In genomic region chr11:94762208-94762607, GRCh38 we compare ENCODE assay signal across 10 cellular contexts. TPM values are rescaled to one million over a fixed set of nuclear protein-coding genes. Genes with fewer than 3 reads are reported as not detected.
DNase-seq lines count a peak whose midpoint lies in the region; ATAC-seq and TF ChIP-seq lines count a peak whose summit lies in the region.
"Had no signal": no experiment of that assay in that cellular context is flagged by ENCODE, and none has a peak within 500 bp of the region (broad histone marks: within the 10 kb centered on the region; RNA-seq: fewer than 3 reads in every experiment).

No MANE protein-coding gene starts in this region.

- POLR2A ChIA-PET in OCI-LY7 (lab: Charles Lee) (interaction anchor here (1.4 kb wide), 1 partner anchor 23 kb away, joined by 3 read pairs; no protein-coding TSS in a partner anchor), T-cell (lab: Charles Lee) (no interaction called here)

- no TSS peak for BruUV-seq in OCI-LY7 (replicated peaks; lab: Mats Ljungman, UMichigan)

- H3K9me2 ChIP-seq in OCI-LY7 (ENCODE audit: insufficient read depth, low read length) = no peaks in the 10 kb centered on the region

- no peak overlapping the region for H3K27ac ChIP-seq in heart right ventricle
- no peak overlapping the region for H3K27ac ChIP-seq in OCI-LY7 (ENCODE audit: low read depth, low read length, poor library complexity, severe bottlenecking)
- H3K27ac ChIP-seq in esophagus (ENCODE audit: low read depth in 2 of 2, low read length in 1 of 2) = peak overlapping the region; percentile 3 to 31
- no peak overlapping the region for H3K27ac ChIP-seq in testis
- no peak overlapping the region for H3K27ac ChIP-seq in effector memory CD4-positive, alpha-beta T cell (ENCODE audit: insufficient read depth, low read length, poor library complexity, severe bottlenecking)
- H3K27ac ChIP-seq: epithelial cell of prostate had no signal

- H4K20me1 ChIP-seq in OCI-LY7 (ENCODE audit: insufficient read depth, low read length) = no peaks in the 10 kb centered on the region

- no peaks in the 10 kb centered on the region for H3K4me1 Mint-ChIP-seq in T-cell

- H3K79me2 ChIP-seq in OCI-LY7 (ENCODE audit: insufficient read depth, low read depth, low read length) = no peaks in the 10 kb centered on the region

- H3K27me3 ChIP-seq in heart right ventricle (no peaks in the 10 kb centered on the region), esophagus (ENCODE audit: control insufficient read depth in 1 of 2, insufficient read depth in 2 of 2, low read length in 2 of 2) (no peaks in the 10 kb centered on the region), testis (no peaks in the 10 kb centered on the region)
- no peaks in the 10 kb centered on the region for H3K27me3 ChIP-seq in effector memory CD4-positive, alpha-beta T cell (replicated peaks; ENCODE audit: control insufficient read depth, insufficient read depth, low read length, poor library complexity, severe bottlenecking)

- no peaks in the 10 kb centered on the region for H3K36me3 ChIP-seq in heart right ventricle
- H3K36me3 ChIP-seq in OCI-LY7 (ENCODE audit: insufficient read depth, low read length) = no peaks in the 10 kb centered on the region
- H3K36me3 ChIP-seq in esophagus (ENCODE audit: control insufficient read depth in 2 of 2, insufficient read depth in 2 of 2, low read length in 1 of 2) = no peaks in the 10 kb centered on the region
- H3K36me3 ChIP-seq in testis (ENCODE audit: low read depth, missing control alignments) = no peaks in the 10 kb centered on the region
- no peaks in the 10 kb centered on the region for H3K36me3 ChIP-seq in effector memory CD4-positive, alpha-beta T cell (ENCODE audit: control insufficient read depth, insufficient read depth, low read length)

- TF ChIP-seq CTCF in heart right ventricle (IDR thresholded peaks at IDR 0.05) (peak; percentile 6 to 65 (median 49)), OCI-LY7 (conservative IDR thresholded peaks at IDR 0.05; ENCODE audit: low read length) (peak; percentile 46), testis (IDR thresholded peaks at IDR 0.05) (peak in 2 of 3 experiments; percentile 6 to 17)

- H3K4me1 ChIP-seq in heart right ventricle (peaks cover 0 to 9% (median 2%) of the 10 kb centered on the region in 9 donors), OCI-LY7 (ENCODE audit: insufficient read depth, low read length, poor library complexity, severe bottlenecking) (no peaks in the 10 kb centered on the region), esophagus (ENCODE audit: control insufficient read depth in 2 of 2, insufficient read depth in 2 of 2, low read length in 1 of 2) (no peaks in the 10 kb centered on the region), testis (no peaks in the 10 kb centered on the region)
- no peaks in the 10 kb centered on the region for H3K4me1 ChIP-seq in effector memory CD4-positive, alpha-beta T cell (ENCODE audit: control insufficient read depth, insufficient read depth, low read length, poor library complexity, severe bottlenecking)

- no peak overlapping the region for H3K27ac Mint-ChIP-seq in T-cell

- intact Hi-C loops in heart right ventricle (cut with DNase I) = loop anchor here in 5 of 10 donors (5.0 to 10.0 kb wide), 2 partner anchors 137 to 140 kb away; no protein-coding TSS in a partner anchor
- intact Hi-C loops in left ventricle myocardium superior (cut with micrococcal nuclease) = loop anchor here (10.0 kb wide), 1 partner anchor 137 kb away; no protein-coding TSS in a partner anchor
- intact Hi-C loops in OCI-LY7 (cut with micrococcal nuclease; ENCODE audit: unreplicated experiment) = no loop called here
- intact Hi-C loops in testis (cut with DNase I; ENCODE audit: low total_unique reads) = no loop called here
- intact Hi-C loops in posterior cingulate gyrus (cut with DNase I) = no loop called here

- H3K9me3 Mint-ChIP-seq in T-cell = no peaks in the 10 kb centered on the region

- no peak overlapping the region for H2AFZ ChIP-seq in OCI-LY7 (ENCODE audit: low read length)

- 92 to 94% methylated on average over 1 of the region's 1 CpG for WGBS in heart right ventricle, 2 donors
- WGBS in esophagus, 2 donors = 86 to 90% methylated on average over 1 of the region's 1 CpG
- WGBS in testis, 2 donors = 96 to 100% methylated on average over 1 of the region's 1 CpG

- no peaks in the 10 kb centered on the region for H3K36me3 Mint-ChIP-seq in T-cell

- H3K4me2 ChIP-seq in OCI-LY7 (ENCODE audit: low read length) = no peak overlapping the region

- ATAC-seq in heart right ventricle (peak in 2 of 8 donors; percentile 40 to 48), left ventricle myocardium superior (no peak), T-cell (replicated peaks in 1 of 4) (no peak)

- CTCF ChIA-PET in OCI-LY7 (lab: Charles Lee; ENCODE audit: unreplicated experiment) = no interaction called here
- CTCF ChIA-PET in T-cell (lab: Charles Lee) = interaction anchor here in 1 of 2 donors (0.6 kb wide), 1 partner anchor 206 kb away, joined by 3 read pairs; no protein-coding TSS in a partner anchor

- H3K27me3 Mint-ChIP-seq in T-cell = peaks cover 7 to 9% of the 10 kb centered on the region in 2 donors

- DNase-seq in heart right ventricle (no peak), left ventricle myocardium superior (no peak), OCI-LY7 (ENCODE audit: low spot score) (peak; percentile 1), testis (no peak), T-cell (no peak), posterior cingulate gyrus (no peak)
- DNase-seq in effector memory CD4-positive, alpha-beta T cell = no peak
- DNase-seq: NCI-H2171 had no signal

- H3K4me3 Mint-ChIP-seq in T-cell = no peak overlapping the region

- H3K4me3 ChIP-seq in heart right ventricle = no peak overlapping the region
- H3K4me3 ChIP-seq in OCI-LY7 (ENCODE audit: low read depth, low read length, poor library complexity, severe bottlenecking) = no peak overlapping the region
- H3K4me3 ChIP-seq in esophagus (ENCODE audit: low read depth in 1 of 2, low read length in 2 of 2) = no peak overlapping the region
- H3K4me3 ChIP-seq in testis = no peak overlapping the region
- no peak overlapping the region for H3K4me3 ChIP-seq in effector memory CD4-positive, alpha-beta T cell (ENCODE audit: insufficient read depth, low read depth, low read length, poor library complexity, severe bottlenecking)

- H3K9me3 ChIP-seq in heart right ventricle = no peaks in the 10 kb centered on the region
- H3K9me3 ChIP-seq in OCI-LY7 (ENCODE audit: low read length) = no peaks in the 10 kb centered on the region
- no peaks in the 10 kb centered on the region for H3K9me3 ChIP-seq in esophagus (ENCODE audit: control insufficient read depth in 2 of 2, insufficient read depth in 1 of 2, low read depth in 1 of 2, low read length in 1 of 2)
- H3K9me3 ChIP-seq in testis = no peaks in the 10 kb centered on the region
- H3K9me3 ChIP-seq in effector memory CD4-positive, alpha-beta T cell (ENCODE audit: control insufficient read depth, low read length) = no peaks in the 10 kb centered on the region

- no peak for TF ChIP-seq POLR2A in testis (IDR thresholded peaks at IDR 0.05)

RNA-seq across cellular contexts. Expression of gene AMOTL1, which starts 5.9 kb away (rescaled TPM):
- total RNA-seq in heart right ventricle (100 to 1,000 TPM in 2 of 10 donors, 10 to 100 TPM in 8; 30.5 to 115 (median 77.1) TPM), left ventricle myocardium superior (46.3 TPM), OCI-LY7 (2022) (not detected in 2 replicates), testis (10 to 100 TPM; 17.1 to 18.7 TPM), T-cell (1 to 10 TPM in 1 of 5 donors, under 1 TPM in 4; 0.07 to 1.2 (median 0.35) TPM)
- polyA plus RNA-seq in heart right ventricle (1 to 10 TPM; 3.1 to 8.3 TPM), esophagus (10 to 100 TPM; 11.3 to 15.4 TPM), testis (ENCODE audit: insufficient read depth, low read depth, low replicate concordance) (25.4 TPM)
- total RNA-seq in OCI-LY7 (2014; rRNA removed; shearing (Covaris generic)) = not detected in 2 replicates

Comparison
In these comparisons a context has a peak if more than half of its experiments do, and no peak if none do; other contexts are left out.
1. H3K27ac ChIP-seq: peak in esophagus (2 of 2); none in heart right ventricle (0 of 10), OCI-LY7 (single experiment), testis (0 of 2) and effector memory CD4-positive, alpha-beta T cell (single experiment).
2. RNA of gene AMOTL1, which starts 5.9 kb away (total RNA-seq): 30.5 to 115 TPM in heart right ventricle, 46.3 TPM in left ventricle myocardium superior (single experiment) and 17.1 to 18.7 TPM in testis; 0.07 to 1.2 TPM in T-cell and not detected in OCI-LY7; every median in the first group is over 4 times any median in the second.
3. Peak in every context shown above with its lines, with median percentiles within 50 percentile points of each other: CTCF ChIP-seq.